ENCODE assay signal across 8 cellular contexts in genomic region chr16:2155091-2156024, GRCh38. TPM values are rescaled to one million over a fixed set of nuclear protein-coding genes. Genes with fewer than 3 reads are reported as not detected.
DNase-seq lines count a peak whose midpoint lies in the region; ATAC-seq and TF ChIP-seq lines count a peak whose summit lies in the region.

Gene TRAF7 (plus strand): TSS chr16:2155782. CDS start chr16:2163921, 8,139 bp downstream.

- TF ChIP-seq CTCF in PC-9 (conservative IDR thresholded peaks at IDR 0.05) (no peak), mucosa of descending colon (IDR thresholded peaks at IDR 0.05) (peak; percentile 12)

- POLR2A ChIA-PET in PC-9 (lab: Charles Lee; ENCODE audit: unreplicated experiment): interaction anchor here (0.6 to 1.8 kb wide), 21 partner anchors 8 to 1519 kb away, joined by 3 to 16 read pairs (median 7); partner anchors contain the start of genes E4F1, GFER, KCTD5 and NTHL1

- peak within 1 kb of the TSS; percentile 83 for H3K4me2 ChIP-seq in PC-9

- peak; percentile 85 for ATAC-seq in GM21619 (IDR thresholded peaks at IDR 0.05; ENCODE audit: unreplicated experiment)
- peak; percentile 77 for ATAC-seq in mucosa of descending colon

- H3F3A ChIP-seq in PC-9 (ENCODE audit: insufficient read depth, low read depth): peaks cover 46% of the 10 kb centered on the region

- H3K36me3 ChIP-seq in PC-9 (ENCODE audit: low read depth) (peaks cover 29% of the 10 kb centered on the region), mucosa of descending colon (ENCODE audit: low read depth) (peaks cover 4% of the 10 kb centered on the region)

- H3K9me3 ChIP-seq in PC-9 (ENCODE audit: insufficient read depth, low read depth): no peaks in the 10 kb centered on the region
- no peaks in the 10 kb centered on the region for H3K9me3 ChIP-seq in mucosa of descending colon

- peaks cover 90% of the 10 kb centered on the region for H3K79me2 ChIP-seq in PC-9 (ENCODE audit: low read depth)

- intact Hi-C loops in PC-9 (cut with micrococcal nuclease; ENCODE audit: unreplicated experiment): loop anchor here (1.0 kb wide), 3 partner anchors 8 to 96 kb away; partner anchors contain the start of genes ECI1 and PGP
- intact Hi-C loops in mucosa of descending colon (cut with DNase I, micrococcal nuclease): loop anchor here in 1 of 2 donors (10.0 kb wide), 1 partner anchor 131 kb away; the partner anchor contains the start of gene NHERF2

- CTCF ChIA-PET in PC-9 (lab: Charles Lee): interaction anchor here (0.5 to 1.2 kb wide), 10 partner anchors 15 to 226 kb away, joined by 3 to 8 read pairs (median 4); partner anchors contain the start of gene ECI1

- H3K27me3 ChIP-seq in PC-9 (ENCODE audit: insufficient read depth, low read depth): no peaks in the 10 kb centered on the region

- H3K4me1 ChIP-seq in PC-9 (replicated peaks; ENCODE audit: insufficient read depth) (peaks cover 38% of the 10 kb centered on the region), mucosa of descending colon (ENCODE audit: low read depth) (peaks cover 77% of the 10 kb centered on the region)

- H3K27ac ChIP-seq in PC-9: peak within 1 kb of the TSS; percentile 73
- H3K27ac ChIP-seq in epithelial cell of prostate: peak within 1 kb of the TSS; percentile 90

- H3K4me3 ChIP-seq in Jurkat, Clone E6-1 (ENCODE audit: low read length): peak within 1 kb of the TSS; percentile 99
- H3K4me3 ChIP-seq in PC-9 (peak within 1 kb of the TSS; percentile 99), mucosa of descending colon (peak within 1 kb of the TSS; percentile 42)

- BruUV-seq in PC-9 (replicated peaks; lab: Mats Ljungman, UMichigan): no TSS peak

- H4K20me1 ChIP-seq in PC-9 (ENCODE audit: insufficient read depth): peaks cover 78% of the 10 kb centered on the region

- H2AFZ ChIP-seq in PC-9: no peak within 1 kb of the TSS

- DNase-seq in DMS153 (lab: John Stamatoyannopoulos, UW): peak; percentile 100
- peak; percentile 100 for DNase-seq in Jurkat, Clone E6-1 (ENCODE audit: low read depth, low spot score)
- peak; percentile 99 to 100 for DNase-seq in PC-9
- peak; percentile 93 for DNase-seq in activated T-cell treated with anti-CD3 and anti-CD28 coated beads, Interleukin-2, amount 50 U/mL, for 1 hour
- peak; percentile 100 for DNase-seq in epithelial cell of prostate (ENCODE audit: low read depth, low spot score)
- peak; percentile 98 to 99 (median 98) for DNase-seq in mucosa of descending colon
- DNase-seq in stimulated activated CD8-positive, alpha-beta memory T cell treated with anti-CD3 and anti-CD28 coated beads, Interleukin-4, amount 100 ng/mL, for 24 hours (ENCODE audit: low read depth): peak; percentile 95

- no peaks in the 10 kb centered on the region for H3K9me2 ChIP-seq in PC-9 (ENCODE audit: insufficient read depth)

RNA-seq across cellular contexts. Expression of gene TRAF7, which starts in this region (rescaled TPM):
- 78.3 TPM for polyA plus RNA-seq in Jurkat, Clone E6-1 (2012; ENCODE audit: insufficient read depth, insufficient read length)
- total RNA-seq in PC-9 (2021): 166 and 199 TPM in 2 replicates
- 100 to 1,000 TPM in 1 of 3 donors, 10 to 100 TPM in 2; 91.5 to 104 (median 94.0) TPM for total RNA-seq in mucosa of descending colon

Comparison
In these comparisons a context has a peak if more than half of its experiments do, and no peak if none do; other contexts are left out.
1. Peak in every context shown above with its lines: DNase-seq, ATAC-seq, H3K4me3 ChIP-seq and H3K27ac ChIP-seq.
2. H3K4me3 ChIP-seq: peak in every context shown above with its lines; median percentile 99 in Jurkat, Clone E6-1; 99 in PC-9; 42 in mucosa of descending colon.